ENCODE assay signal across 20 cellular contexts in genomic region chr16:50876263-50876662, GRCh38.
DNase-seq lines count a peak whose midpoint lies in the region; ATAC-seq and TF ChIP-seq lines count a peak whose summit lies in the region.
"Had no signal": no experiment of that assay in that cellular context is flagged by ENCODE, and none has a peak within 500 bp of the region (broad histone marks: within the 10 kb centered on the region; RNA-seq: fewer than 3 reads in every experiment).

No MANE protein-coding gene starts in this region.

- H3K36me3 ChIP-seq in esophagus muscularis mucosa (no peaks in the 10 kb centered on the region), neural progenitor cell (no peaks in the 10 kb centered on the region), Peyer's patch (no peaks in the 10 kb centered on the region)
- H3K36me3 ChIP-seq: BLaER1 treated with 17β-estradiol and CSF1 and Interleukin-3, amounts not matched to agents 10 nM and 100 nM had no signal

- peak; percentile 8 for DNase-seq in activated CD8-positive, alpha-beta memory T cell treated with anti-CD3 and anti-CD28 coated beads, Interleukin-2, amount 10 ng/mL, durations not matched to agents 7 days and 5 days
- no peak for DNase-seq in activated CD8-positive, alpha-beta memory T cell treated with anti-CD3 and anti-CD28 coated beads, Interleukin-2, amount 50 U/mL, for 48 hours
- DNase-seq in esophagus muscularis mucosa (ENCODE audit: extremely low spot score) (peak; percentile 55), neural progenitor cell (ENCODE audit: low spot score) (no peak), ureter (ENCODE audit: low spot score) (peak; percentile 5), Peyer's patch (no peak)
- DNase-seq: AML-193; Caco-2; Calu3; CD4-positive, alpha-beta T cell; CD8-positive, alpha-beta T cell; DMS79 treated with DMSO at 0.1 percent for 48 hours; GF-D8 had no signal

- no peaks in the 10 kb centered on the region for H3K79me2 ChIP-seq in neural progenitor cell (ENCODE audit: low read depth)

- peaks cover 0 to 27% (median 0%) of the 10 kb centered on the region in 4 donors for H3K27me3 ChIP-seq in esophagus muscularis mucosa
- H3K27me3 ChIP-seq in neural progenitor cell: no peaks in the 10 kb centered on the region
- H3K27me3 ChIP-seq in Peyer's patch: no peaks in the 10 kb centered on the region
- H3K27me3 ChIP-seq: BLaER1 treated with 17β-estradiol and CSF1 and Interleukin-3, amounts not matched to agents 10 nM and 100 nM had no signal

- CTCF ChIA-PET in activated CD8-positive, alpha-beta memory T cell treated with anti-CD3 and anti-CD28 coated beads, Interleukin-2, amount 10 ng/mL, durations not matched to agents 7 days and 5 days (lab: Charles Lee): no interaction called here

- 91% methylated on average over 4 of the region's 4 CpGs for WGBS in esophagus muscularis mucosa

- H3K9me3 Mint-ChIP-seq in activated CD8-positive, alpha-beta memory T cell treated with anti-CD3 and anti-CD28 coated beads, Interleukin-2, amount 10 ng/mL, durations not matched to agents 7 days and 5 days (ENCODE audit: low read depth): no peaks in the 10 kb centered on the region
- H3K9me3 Mint-ChIP-seq in neural progenitor cell: peaks cover 6% of the 10 kb centered on the region
- H3K9me3 Mint-ChIP-seq: CD8-positive, alpha-beta T cell had no signal

- peaks cover 20% of the 10 kb centered on the region for H3F3A ChIP-seq in neural progenitor cell (ENCODE audit: low read depth)

- peaks cover 26% of the 10 kb centered on the region for H3K27me3 Mint-ChIP-seq in activated CD8-positive, alpha-beta memory T cell treated with anti-CD3 and anti-CD28 coated beads, Interleukin-2, amount 10 ng/mL, durations not matched to agents 7 days and 5 days
- peaks cover 34% of the 10 kb centered on the region for H3K27me3 Mint-ChIP-seq in neural progenitor cell (ENCODE audit: insufficient read depth, low read depth)

- no peaks in the 10 kb centered on the region for H4K20me1 ChIP-seq in neural progenitor cell (ENCODE audit: low read depth)
- H4K20me1 ChIP-seq: BLaER1 treated with 17β-estradiol and CSF1 and Interleukin-3, amounts not matched to agents 10 nM and 100 nM had no signal

- H3K9me3 ChIP-seq in esophagus muscularis mucosa (peaks cover 0 to 13% (median 9%) of the 10 kb centered on the region in 4 donors), neural progenitor cell (ENCODE audit: low read depth) (peaks cover 12% of the 10 kb centered on the region), Peyer's patch (no peaks in the 10 kb centered on the region)
- H3K9me3 ChIP-seq: A549, Caco-2 had no signal

- ATAC-seq in activated CD8-positive, alpha-beta memory T cell treated with anti-CD3 and anti-CD28 coated beads, Interleukin-2, amount 10 ng/mL, durations not matched to agents 7 days and 5 days: no peak
- ATAC-seq in HG03439 (IDR thresholded peaks at IDR 0.05; ENCODE audit: unreplicated experiment) (no peak), HG03135 (IDR thresholded peaks at IDR 0.05; ENCODE audit: unreplicated experiment) (no peak)
- ATAC-seq: A549; CD8-positive, alpha-beta T cell had no signal

- H2AFZ ChIP-seq in neural progenitor cell (replicated peaks): no peak overlapping the region

- no peak overlapping the region for H3K27ac Mint-ChIP-seq in activated CD8-positive, alpha-beta memory T cell treated with anti-CD3 and anti-CD28 coated beads, Interleukin-2, amount 10 ng/mL, durations not matched to agents 7 days and 5 days
- no peak overlapping the region for H3K27ac Mint-ChIP-seq in neural progenitor cell
- H3K27ac Mint-ChIP-seq: B cell; CD4-positive, alpha-beta T cell; CD8-positive, alpha-beta T cell had no signal

- H3K4me1 Mint-ChIP-seq in activated CD8-positive, alpha-beta memory T cell treated with anti-CD3 and anti-CD28 coated beads, Interleukin-2, amount 10 ng/mL, durations not matched to agents 7 days and 5 days: no peaks in the 10 kb centered on the region
- peaks cover 42% of the 10 kb centered on the region for H3K4me1 Mint-ChIP-seq in neural progenitor cell
- H3K4me1 Mint-ChIP-seq: B cell had no signal

- H3K36me3 Mint-ChIP-seq in activated CD8-positive, alpha-beta memory T cell treated with anti-CD3 and anti-CD28 coated beads, Interleukin-2, amount 10 ng/mL, durations not matched to agents 7 days and 5 days: no peaks in the 10 kb centered on the region
- H3K36me3 Mint-ChIP-seq in neural progenitor cell: no peaks in the 10 kb centered on the region
- H3K36me3 Mint-ChIP-seq: CD8-positive, alpha-beta T cell had no signal

- TF ChIP-seq CTCF in esophagus muscularis mucosa (IDR thresholded peaks at IDR 0.05): no peak
- no peak for TF ChIP-seq CTCF in neural progenitor cell (IDR thresholded peaks at IDR 0.05)
- no peak for TF ChIP-seq CTCF in Peyer's patch (IDR thresholded peaks at IDR 0.05)

- TF ChIP-seq EP300 in esophagus muscularis mucosa (IDR thresholded peaks at IDR 0.05): no peak

- H3K4me2 ChIP-seq in neural progenitor cell: no peak overlapping the region
- H3K4me2 ChIP-seq: A549; BLaER1 treated with 17β-estradiol and CSF1 and Interleukin-3, amounts not matched to agents 10 nM and 100 nM had no signal

- no peak overlapping the region for H3K4me3 Mint-ChIP-seq in activated CD8-positive, alpha-beta memory T cell treated with anti-CD3 and anti-CD28 coated beads, Interleukin-2, amount 10 ng/mL, durations not matched to agents 7 days and 5 days
- H3K4me3 Mint-ChIP-seq in neural progenitor cell: peak overlapping the region; percentile 50
- H3K4me3 Mint-ChIP-seq: B cell; CD4-positive, alpha-beta T cell; CD8-positive, alpha-beta T cell had no signal

- TF ChIP-seq POLR2A in esophagus muscularis mucosa (IDR thresholded peaks at IDR 0.05; ENCODE audit: low read depth) (no peak), Peyer's patch (IDR thresholded peaks at IDR 0.05) (no peak)

- H3K9ac ChIP-seq in neural progenitor cell: no peak overlapping the region
- H3K9ac ChIP-seq: BLaER1 treated with 17β-estradiol and CSF1 and Interleukin-3, amounts not matched to agents 10 nM and 100 nM had no signal

- H3K27ac ChIP-seq in esophagus muscularis mucosa (replicated peaks in 1 of 4): no peak overlapping the region
- no peak overlapping the region for H3K27ac ChIP-seq in neural progenitor cell
- H3K27ac ChIP-seq in Peyer's patch: no peak overlapping the region
- H3K27ac ChIP-seq: 22Rv1; A549; BLaER1 treated with 17β-estradiol and CSF1 and Interleukin-3, amounts not matched to agents 10 nM and 100 nM; C4-2B had no signal

- intact Hi-C loops in esophagus muscularis mucosa (cut with DNase I): no loop called here

- peaks cover 0 to 10% (median 4%) of the 10 kb centered on the region in 4 donors for H3K4me1 ChIP-seq in esophagus muscularis mucosa
- peaks cover 32% of the 10 kb centered on the region for H3K4me1 ChIP-seq in neural progenitor cell
- no peaks in the 10 kb centered on the region for H3K4me1 ChIP-seq in Peyer's patch
- H3K4me1 ChIP-seq: A549; BLaER1 treated with 17β-estradiol and CSF1 and Interleukin-3, amounts not matched to agents 10 nM and 100 nM; Caco-2 had no signal

- no peak overlapping the region for H3K4me3 ChIP-seq in esophagus muscularis mucosa
- H3K4me3 ChIP-seq in neural progenitor cell: no peak overlapping the region
- no peak overlapping the region for H3K4me3 ChIP-seq in Peyer's patch
- H3K4me3 ChIP-seq: A549; BLaER1 treated with 17β-estradiol and CSF1 and Interleukin-3, amounts not matched to agents 10 nM and 100 nM had no signal

Comparison
In these comparisons a context has a peak if more than half of its experiments do, and no peak if none do; other contexts are left out.
1. DNase-seq: peak in activated CD8-positive, alpha-beta memory T cell treated with anti-CD3 and anti-CD28 coated beads, Interleukin-2, amount 10 ng/mL, durations not matched to agents 7 days and 5 days (single experiment), esophagus muscularis mucosa (single experiment) and ureter (single experiment); none in activated CD8-positive, alpha-beta memory T cell treated with anti-CD3 and anti-CD28 coated beads, Interleukin-2, amount 50 U/mL, for 48 hours (single experiment), neural progenitor cell (single experiment) and Peyer's patch (0 of 3).